9 cellular contexts compared by ENCODE assay signal in the genomic region with DNA sequence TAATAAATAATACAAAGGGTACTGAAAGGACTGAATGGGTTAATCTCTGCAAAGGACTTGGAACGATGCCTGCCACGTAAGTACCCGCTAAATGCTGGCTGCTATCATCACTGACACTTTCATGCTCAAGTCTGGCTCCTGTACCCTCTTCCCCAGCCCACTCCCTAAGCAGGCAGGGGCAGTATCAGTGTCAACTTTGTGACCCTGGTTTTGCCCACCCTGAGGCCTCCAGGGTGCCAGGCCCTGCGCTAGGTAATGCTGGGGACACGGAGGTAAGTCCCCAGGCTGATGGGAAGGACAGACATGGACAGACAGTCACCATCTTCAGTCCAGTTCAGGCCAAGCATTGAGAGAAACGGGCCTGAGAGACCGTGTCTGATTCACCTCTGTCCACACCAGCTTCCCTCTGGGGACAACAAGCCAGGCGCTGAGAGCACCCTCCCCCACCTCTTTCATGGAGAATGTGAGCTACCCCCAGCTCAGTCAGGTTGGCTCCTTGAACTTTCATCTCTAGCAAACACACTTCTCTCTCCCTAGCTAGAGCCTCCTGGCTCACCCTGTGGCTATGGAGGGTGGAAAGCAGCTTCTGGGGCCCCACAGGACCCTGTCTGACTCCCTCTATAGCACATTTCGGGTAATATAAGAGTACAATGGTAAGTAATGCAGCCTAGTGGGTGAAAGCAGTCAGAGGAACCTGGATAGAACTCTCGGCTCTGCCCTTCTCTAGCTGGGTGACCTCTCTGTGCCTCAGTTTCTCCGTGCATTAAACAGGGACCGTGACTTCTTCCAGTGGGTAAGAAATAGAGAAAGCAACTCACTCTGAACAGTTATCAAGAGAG. TPM values are rescaled to one million over a fixed set of nuclear protein-coding genes. Genes with fewer than 3 reads are reported as not detected.
DNase-seq lines count a peak whose midpoint lies in the region; ATAC-seq, FAIRE-seq and TF ChIP-seq lines count a peak whose summit lies in the region.
"Had no signal": no experiment of that assay in that cellular context is flagged by ENCODE, and none has a peak within 500 bp of the region (broad histone marks: within the 10 kb centered on the region; RNA-seq: fewer than 3 reads in every experiment).

No MANE protein-coding gene starts in this region.

- peaks cover 36% of the 10 kb centered on the region for H3K4me1 ChIP-seq in PC-9 (replicated peaks; ENCODE audit: insufficient read depth)
- peaks cover 61% of the 10 kb centered on the region for H3K4me1 ChIP-seq in HepG2 (ENCODE audit: insufficient read depth, low read length)
- no peaks in the 10 kb centered on the region for H3K4me1 ChIP-seq in MM.1S (ENCODE audit: low read length)

- H3K27me3 ChIP-seq in PC-9 (ENCODE audit: insufficient read depth, low read depth), result 0 out of 2 replicates have a peak, but pooled peaks cover 2% of the 10 kb centered on the region
- peaks cover 0 to 5% of the 10 kb centered on the region in 2 experiments; a peak in 2 of 5 replicates for H3K27me3 ChIP-seq in HepG2 (ENCODE audit: control insufficient read depth in 1 of 2, insufficient read depth in 2 of 2, low read length in 2 of 2)
- H3K27me3 ChIP-seq in MM.1S (replicated peaks; ENCODE audit: insufficient read depth, low read length), result no peaks in the 10 kb centered on the region

- 2% methylated on average over 9 of the region's 12 CpGs for WGBS in HepG2 (ENCODE audit: low lambda C conversion rate)

- H3K4me2 ChIP-seq in PC-9 (peak overlapping the region; percentile 84), HepG2 (ENCODE audit: low read depth, low read length) (peak overlapping the region; percentile 100), MM.1S (ENCODE audit: low read depth, low read length) (no peak overlapping the region)

- H2AFZ ChIP-seq in PC-9 (peak overlapping the region; percentile 88), HepG2 (ENCODE audit: low read length) (no peak overlapping the region), MM.1S (ENCODE audit: low read length) (no peak overlapping the region)

- in situ Hi-C loops in HepG2 (cut with HindIII; ENCODE audit: extremely low pct_ligation_motif_present, low pct_unique_long_range_greater_than_20kb), result no loop called here

- H3K9me3 ChIP-seq in PC-9 (ENCODE audit: insufficient read depth, low read depth) (no peaks in the 10 kb centered on the region), HepG2 (ENCODE audit: low read length) (no peaks in the 10 kb centered on the region), MM.1S (replicated peaks; ENCODE audit: insufficient read depth, low read length) (no peaks in the 10 kb centered on the region)

- peak; percentile 37 for ATAC-seq in HepG2

- DNase-seq in NCI-H82 (lab: John Stamatoyannopoulos, UW), result peak; percentile 24
- no peak for DNase-seq in NCI-H82 treated with DMSO at 0.1 percent for 48 hours (lab: John Stamatoyannopoulos, UW; ENCODE audit: unreplicated experiment)
- peak; percentile 25 to 41 for DNase-seq in PC-9
- DNase-seq in cerebellar cortex (ENCODE audit: low spot score), result peak; percentile 47
- DNase-seq in HepG2 (ENCODE audit: low spot score), result peak; percentile 95
- DNase-seq in substantia nigra (lab: John Stamatoyannopoulos, UW), result peak in 26 of 49 donors; percentile 10 to 65 (median 28)
- no peak for DNase-seq in SW 1271 (lab: John Stamatoyannopoulos, UW)
- no peak for DNase-seq in MM.1S

- H3K79me2 ChIP-seq in PC-9 (ENCODE audit: low read depth), result peaks cover 42% of the 10 kb centered on the region
- peaks cover 42% of the 10 kb centered on the region for H3K79me2 ChIP-seq in HepG2 (ENCODE audit: insufficient read depth, low read length)
- H3K79me2 ChIP-seq in MM.1S (ENCODE audit: low read length), result no peaks in the 10 kb centered on the region

- TSS peak; percentile 65 for BruUV-seq in PC-9 (replicated peaks; lab: Mats Ljungman, UMichigan)
- BruUV-seq in HepG2 (replicated peaks; lab: Mats Ljungman, UMichigan), result TSS peak; percentile 83

- CTCF ChIA-PET in PC-9 (lab: Charles Lee) (no interaction called here), HepG2 (lab: Yijun Ruan, JAX; ENCODE audit: low intra/inter-chr PET ratio, low total read pairs) (no interaction called here)

- TF ChIP-seq POLR2A in HepG2 (IDR thresholded peaks at IDR 0.05; ENCODE audit: insufficient read depth in 1 of 2, low read depth in 2 of 2, low read length in 2 of 2), result peak; percentile 90 to 93

- TF ChIP-seq CTCF in PC-9 (conservative IDR thresholded peaks at IDR 0.05), result no peak; the same call in 1 of the 2 replicates
- TF ChIP-seq CTCF in HepG2 (CRISPR knock-in tag; IDR thresholded peaks at IDR 0.05), result no peak
- TF ChIP-seq CTCF in MM.1S (IDR thresholded peaks at IDR 0.05; ENCODE audit: low read length), result no peak

- peak overlapping the region; percentile 92 for H3K4me3 ChIP-seq in PC-9
- H3K4me3 ChIP-seq in HepG2 (replicated peaks in 1 of 3; ENCODE audit: insufficient read depth in 1 of 3, low read depth in 2 of 3, low read length in 3 of 3), result peak overlapping the region; percentile 68 to 90 (median 80)
- no peak overlapping the region for H3K4me3 ChIP-seq in MM.1S (ENCODE audit: low read length)

- no peak; the same call in none of the 2 replicates for TF ChIP-seq RAD21 in HepG2 (CRISPR knock-in tag; IDR thresholded peaks at IDR 0.05)

- H3F3A ChIP-seq in PC-9 (ENCODE audit: insufficient read depth, low read depth), result peaks cover 31% of the 10 kb centered on the region
- no peaks in the 10 kb centered on the region for H3F3A ChIP-seq in MM.1S (ENCODE audit: insufficient read depth, low read length)

- intact Hi-C loops in PC-9 (cut with micrococcal nuclease; ENCODE audit: unreplicated experiment) (loop anchor here (1.0 to 10.0 kb wide), 3 partner anchors 29 to 337 kb away; no protein-coding TSS in a partner anchor), HepG2 (cut with micrococcal nuclease; ENCODE audit: unreplicated experiment) (no loop called here)

- H3K9me2 ChIP-seq in PC-9 (ENCODE audit: insufficient read depth) (no peaks in the 10 kb centered on the region), MM.1S (replicated peaks; ENCODE audit: insufficient read depth, low read length) (no peaks in the 10 kb centered on the region)

- peak; percentile 94 for FAIRE-seq in HepG2 (lab: Jason Lieb, UNC)

- H3K9ac ChIP-seq in HepG2 (ENCODE audit: insufficient read depth, low read depth, low read length) (peak overlapping the region; percentile 100), MM.1S (ENCODE audit: low read length) (no peak overlapping the region)

- no peaks in the 10 kb centered on the region for H3K36me3 ChIP-seq in PC-9 (ENCODE audit: low read depth)
- no peaks in the 10 kb centered on the region for H3K36me3 ChIP-seq in HepG2 (replicated peaks in 1 of 2; ENCODE audit: control insufficient read depth in 1 of 2, insufficient read depth in 2 of 2, low read length in 2 of 2)
- no peaks in the 10 kb centered on the region for H3K36me3 ChIP-seq in MM.1S (replicated peaks; ENCODE audit: insufficient read depth, low read length)

- H4K20me1 ChIP-seq in PC-9 (ENCODE audit: insufficient read depth), result peaks cover 7% of the 10 kb centered on the region; the same call in 1 of the 2 replicates
- H4K20me1 ChIP-seq in HepG2 (ENCODE audit: insufficient read depth, low read length), result no peaks in the 10 kb centered on the region
- H4K20me1 ChIP-seq in MM.1S (ENCODE audit: insufficient read depth, low read length), result no peaks in the 10 kb centered on the region

- TF ChIP-seq EP300 in HepG2 (IDR thresholded peaks at IDR 0.05; ENCODE audit: low read depth in 2 of 2, low read length in 2 of 2) (peak in 1 of 2 experiments; percentile 74; a peak in 2 of 4 replicates), HepG2 (CRISPR knock-in tag; IDR thresholded peaks at IDR 0.05; ENCODE audit: borderline replicate concordance) (peak; percentile 81)

- POLR2A ChIA-PET in PC-9 (lab: Charles Lee; ENCODE audit: unreplicated experiment) (interaction anchor here (1.2 kb wide), 1 partner anchor 26 kb away, joined by 8 read pairs; no protein-coding TSS in a partner anchor), HepG2 (lab: Yijun Ruan, JAX) (interaction anchor here (1.0 to 7.8 kb wide), 11 partner anchors 10 to 110 kb away, joined by 3 to 309 read pairs (median 7); a partner anchor contains a TSS)

- H3K27ac ChIP-seq in PC-9 (peak overlapping the region; percentile 17), HepG2 (ENCODE audit: extremely low read length, insufficient read depth, low read length) (peak overlapping the region; percentile 100), substantia nigra (ENCODE audit: low read depth, low read length, poor library complexity, severe bottlenecking) (peak overlapping the region; percentile 93), MM.1S (ENCODE audit: low read length) (no peak overlapping the region)

RNA-seq across cellular contexts. Expression of a gene that starts 0.8 kb away (rescaled TPM):
- total RNA-seq in PC-9 (2021) (204 and 252 TPM in 2 replicates), HepG2 (2016; rRNA removed; fragmentation: Illumina TruSeq; extraction: Trizol) (678 and 853 TPM in 2 replicates)
- total RNA-seq in HepG2 (2016; cell fraction: cytosol; rRNA removed; fragmentation: Illumina TruSeq; extraction: Trizol; ENCODE audit: low read depth), result 187 and 190 TPM in 2 replicates
- total RNA-seq in HepG2 (2016; cell fraction: insoluble cytoplasmic fraction; rRNA removed; fragmentation: Illumina TruSeq; extraction: Trizol), result 701 and 868 TPM in 2 replicates
- total RNA-seq in HepG2 (2016; cell fraction: membrane; rRNA removed; fragmentation: Illumina TruSeq; extraction: Trizol), result 206 and 231 TPM in 2 replicates
- total RNA-seq in HepG2 (2016; cell fraction: nucleus; rRNA removed; fragmentation: Illumina TruSeq; extraction: Trizol), result 228 and 251 TPM in 2 replicates
- polyA plus RNA-seq in HepG2 (2011; rRNA removed), result 1,171 and 1,314 TPM in 2 replicates
- polyA plus RNA-seq in HepG2 (2011; cell fraction: cytosol; rRNA removed), result 1,380 and 2,015 TPM in 2 replicates
- 550 and 597 TPM in 2 replicates for polyA plus RNA-seq in HepG2 (2011; cell fraction: nucleus; rRNA removed)
- 654 and 683 TPM in 2 replicates for polyA plus RNA-seq in HepG2 (2012)
- polyA plus RNA-seq in HepG2 (2016; cell fraction: cytosol; fragmentation: Illumina TruSeq; extraction: Trizol; ENCODE audit: low read depth), result 206 and 220 TPM in 2 replicates
- 802 and 838 TPM in 2 replicates for polyA plus RNA-seq in HepG2 (2016; cell fraction: insoluble cytoplasmic fraction; fragmentation: Illumina TruSeq; extraction: Trizol; ENCODE audit: low read depth)
- polyA plus RNA-seq in HepG2 (2016; cell fraction: membrane; fragmentation: Illumina TruSeq; extraction: Trizol; ENCODE audit: low read depth), result 172 and 183 TPM in 2 replicates
- polyA plus RNA-seq in HepG2 (2016; cell fraction: nucleus; fragmentation: Illumina TruSeq; extraction: Trizol; ENCODE audit: insufficient read depth, low read depth), result 373 and 382 TPM in 2 replicates
- 108 and 610 TPM in 2 replicates for polyA minus RNA-seq in HepG2 (2011; rRNA and poly(A)+ RNA removed; ENCODE audit: low replicate concordance)
- 250 and 276 TPM in 2 replicates for polyA minus RNA-seq in HepG2 (2011; cell fraction: cytosol; rRNA and poly(A)+ RNA removed)
- 141 and 147 TPM in 2 replicates for polyA minus RNA-seq in HepG2 (2011; cell fraction: nucleus; rRNA and poly(A)+ RNA removed)

RNA-seq across cellular contexts. Expression of a gene that starts 3.4 kb away (rescaled TPM):
- total RNA-seq in PC-9 (2021) (1.5 and 4.5 TPM in 2 replicates), HepG2 (2016; rRNA removed; fragmentation: Illumina TruSeq; extraction: Trizol) (1.1 and 1.8 TPM in 2 replicates)
- 2.7 and 4.1 TPM in 2 replicates for total RNA-seq in HepG2 (2016; cell fraction: cytosol; rRNA removed; fragmentation: Illumina TruSeq; extraction: Trizol; ENCODE audit: low read depth)
- total RNA-seq in HepG2 (2016; cell fraction: insoluble cytoplasmic fraction; rRNA removed; fragmentation: Illumina TruSeq; extraction: Trizol), result 2.4 TPM in 1 of 2 replicates, not detected in the other
- 2.3 TPM in 2 replicates for total RNA-seq in HepG2 (2016; cell fraction: membrane; rRNA removed; fragmentation: Illumina TruSeq; extraction: Trizol)
- total RNA-seq in HepG2 (2016; cell fraction: nucleus; rRNA removed; fragmentation: Illumina TruSeq; extraction: Trizol), result 2.7 and 6.2 TPM in 2 replicates
- 0.84 and 1.6 TPM in 2 replicates for polyA plus RNA-seq in HepG2 (2011; rRNA removed)
- not detected in 2 replicates for polyA plus RNA-seq in HepG2 (2011; cell fraction: cytosol; rRNA removed)
- 1.3 and 2.4 TPM in 2 replicates for polyA plus RNA-seq in HepG2 (2011; cell fraction: nucleus; rRNA removed)
- 3.7 and 5.0 TPM in 2 replicates for polyA plus RNA-seq in HepG2 (2012)
- 3.6 and 5.6 TPM in 2 replicates for polyA plus RNA-seq in HepG2 (2016; cell fraction: cytosol; fragmentation: Illumina TruSeq; extraction: Trizol; ENCODE audit: low read depth)
- polyA plus RNA-seq in HepG2 (2016; cell fraction: insoluble cytoplasmic fraction; fragmentation: Illumina TruSeq; extraction: Trizol; ENCODE audit: low read depth), result 1.3 and 2.6 TPM in 2 replicates
- polyA plus RNA-seq in HepG2 (2016; cell fraction: membrane; fragmentation: Illumina TruSeq; extraction: Trizol; ENCODE audit: low read depth), result 2.3 and 2.8 TPM in 2 replicates
- polyA plus RNA-seq in HepG2 (2016; cell fraction: nucleus; fragmentation: Illumina TruSeq; extraction: Trizol; ENCODE audit: insufficient read depth, low read depth), result 5.7 and 13.4 TPM in 2 replicates
- 1.4 TPM in 1 of 2 replicates, not detected in the other for polyA minus RNA-seq in HepG2 (2011; rRNA and poly(A)+ RNA removed; ENCODE audit: low replicate concordance)
- polyA minus RNA-seq in HepG2 (2011; cell fraction: cytosol; rRNA and poly(A)+ RNA removed), result not detected in 2 replicates
- 3.0 and 4.2 TPM in 2 replicates for polyA minus RNA-seq in HepG2 (2011; cell fraction: nucleus; rRNA and poly(A)+ RNA removed)
- total RNA-seq: dermis microvascular lymphatic vessel endothelial cell had no signal

RNA-seq across cellular contexts. Expression of a gene that starts 7.0 kb away (rescaled TPM):
- not detected in 2 replicates for total RNA-seq in PC-9 (2021)
- total RNA-seq in HepG2 (2016; rRNA removed; fragmentation: Illumina TruSeq; extraction: Trizol), result not detected in 2 replicates
- not detected in 2 replicates for total RNA-seq in HepG2 (2016; cell fraction: cytosol; rRNA removed; fragmentation: Illumina TruSeq; extraction: Trizol; ENCODE audit: low read depth)
- not detected in 2 replicates for total RNA-seq in HepG2 (2016; cell fraction: insoluble cytoplasmic fraction; rRNA removed; fragmentation: Illumina TruSeq; extraction: Trizol)
- not detected in 2 replicates for total RNA-seq in HepG2 (2016; cell fraction: membrane; rRNA removed; fragmentation: Illumina TruSeq; extraction: Trizol)
- not detected in 2 replicates for total RNA-seq in HepG2 (2016; cell fraction: nucleus; rRNA removed; fragmentation: Illumina TruSeq; extraction: Trizol)
- 0.21 and 0.40 TPM in 2 replicates for polyA plus RNA-seq in HepG2 (2011; rRNA removed)
- polyA plus RNA-seq in HepG2 (2011; cell fraction: cytosol; rRNA removed), result 0.16 TPM in 1 of 2 replicates, not detected in the other
- polyA plus RNA-seq in HepG2 (2011; cell fraction: nucleus; rRNA removed), result not detected in 2 replicates
- 0.25 and 0.42 TPM in 2 replicates for polyA plus RNA-seq in HepG2 (2012)
- not detected in 2 replicates for polyA plus RNA-seq in HepG2 (2016; cell fraction: cytosol; fragmentation: Illumina TruSeq; extraction: Trizol; ENCODE audit: low read depth)
- polyA plus RNA-seq in HepG2 (2016; cell fraction: insoluble cytoplasmic fraction; fragmentation: Illumina TruSeq; extraction: Trizol; ENCODE audit: low read depth), result not detected in 2 replicates
- not detected in 2 replicates for polyA plus RNA-seq in HepG2 (2016; cell fraction: membrane; fragmentation: Illumina TruSeq; extraction: Trizol; ENCODE audit: low read depth)
- polyA plus RNA-seq in HepG2 (2016; cell fraction: nucleus; fragmentation: Illumina TruSeq; extraction: Trizol; ENCODE audit: insufficient read depth, low read depth), result not detected in 2 replicates
- polyA minus RNA-seq in HepG2 (2011; rRNA and poly(A)+ RNA removed; ENCODE audit: low replicate concordance), result not detected in 2 replicates
- polyA minus RNA-seq in HepG2 (2011; cell fraction: cytosol; rRNA and poly(A)+ RNA removed), result not detected in 2 replicates
- polyA minus RNA-seq in HepG2 (2011; cell fraction: nucleus; rRNA and poly(A)+ RNA removed), result not detected in 2 replicates
- total RNA-seq: dermis microvascular lymphatic vessel endothelial cell had no signal

RNA-seq across cellular contexts. Expression of a gene that starts 22.3 kb away (rescaled TPM):
- total RNA-seq in PC-9 (2021), result not detected in 2 replicates
- not detected in 2 replicates for total RNA-seq in HepG2 (2016; rRNA removed; fragmentation: Illumina TruSeq; extraction: Trizol)
- not detected in 2 replicates for total RNA-seq in HepG2 (2016; cell fraction: cytosol; rRNA removed; fragmentation: Illumina TruSeq; extraction: Trizol; ENCODE audit: low read depth)
- total RNA-seq in HepG2 (2016; cell fraction: insoluble cytoplasmic fraction; rRNA removed; fragmentation: Illumina TruSeq; extraction: Trizol), result not detected in 2 replicates
- total RNA-seq in HepG2 (2016; cell fraction: membrane; rRNA removed; fragmentation: Illumina TruSeq; extraction: Trizol), result 0.19 TPM in 1 of 2 replicates, not detected in the other
- total RNA-seq in HepG2 (2016; cell fraction: nucleus; rRNA removed; fragmentation: Illumina TruSeq; extraction: Trizol), result not detected in 2 replicates
- polyA plus RNA-seq in HepG2 (2011; rRNA removed), result 1.3 and 1.8 TPM in 2 replicates
- polyA plus RNA-seq in HepG2 (2011; cell fraction: cytosol; rRNA removed), result 2.1 and 2.3 TPM in 2 replicates
- 0.72 and 1.6 TPM in 2 replicates for polyA plus RNA-seq in HepG2 (2011; cell fraction: nucleus; rRNA removed)
- 0.57 and 1.0 TPM in 2 replicates for polyA plus RNA-seq in HepG2 (2012)
- polyA plus RNA-seq in HepG2 (2016; cell fraction: cytosol; fragmentation: Illumina TruSeq; extraction: Trizol; ENCODE audit: low read depth), result not detected in 2 replicates
- polyA plus RNA-seq in HepG2 (2016; cell fraction: insoluble cytoplasmic fraction; fragmentation: Illumina TruSeq; extraction: Trizol; ENCODE audit: low read depth), result not detected in 2 replicates
- polyA plus RNA-seq in HepG2 (2016; cell fraction: membrane; fragmentation: Illumina TruSeq; extraction: Trizol; ENCODE audit: low read depth), result not detected in 2 replicates
- polyA plus RNA-seq in HepG2 (2016; cell fraction: nucleus; fragmentation: Illumina TruSeq; extraction: Trizol; ENCODE audit: insufficient read depth, low read depth), result not detected in 2 replicates
- 1.3 TPM in 1 of 2 replicates, not detected in the other for polyA minus RNA-seq in HepG2 (2011; rRNA and poly(A)+ RNA removed; ENCODE audit: low replicate concordance)
- polyA minus RNA-seq in HepG2 (2011; cell fraction: cytosol; rRNA and poly(A)+ RNA removed), result 0.69 TPM in 1 of 2 replicates, not detected in the other
- polyA minus RNA-seq in HepG2 (2011; cell fraction: nucleus; rRNA and poly(A)+ RNA removed), result not detected in 2 replicates
- total RNA-seq: dermis microvascular lymphatic vessel endothelial cell had no signal

RNA-seq across cellular contexts. Expression of a gene that starts 23.5 kb away (rescaled TPM):
- 2.3 and 2.8 TPM in 2 replicates for total RNA-seq in PC-9 (2021)
- total RNA-seq in HepG2 (2016; rRNA removed; fragmentation: Illumina TruSeq; extraction: Trizol), result 1.8 and 2.7 TPM in 2 replicates
- 0.62 and 1.0 TPM in 2 replicates for total RNA-seq in HepG2 (2016; cell fraction: cytosol; rRNA removed; fragmentation: Illumina TruSeq; extraction: Trizol; ENCODE audit: low read depth)
- 1.4 and 2.7 TPM in 2 replicates for total RNA-seq in HepG2 (2016; cell fraction: insoluble cytoplasmic fraction; rRNA removed; fragmentation: Illumina TruSeq; extraction: Trizol)
- 1.7 and 1.8 TPM in 2 replicates for total RNA-seq in HepG2 (2016; cell fraction: membrane; rRNA removed; fragmentation: Illumina TruSeq; extraction: Trizol)
- 3.5 and 4.0 TPM in 2 replicates for total RNA-seq in HepG2 (2016; cell fraction: nucleus; rRNA removed; fragmentation: Illumina TruSeq; extraction: Trizol)
- polyA plus RNA-seq in HepG2 (2011; rRNA removed), result 8.0 and 8.5 TPM in 2 replicates
- polyA plus RNA-seq in HepG2 (2011; cell fraction: cytosol; rRNA removed), result 3.0 and 3.1 TPM in 2 replicates
- 31.6 and 35.6 TPM in 2 replicates for polyA plus RNA-seq in HepG2 (2011; cell fraction: nucleus; rRNA removed)
- polyA plus RNA-seq in HepG2 (2012), result 6.0 and 7.0 TPM in 2 replicates
- polyA plus RNA-seq in HepG2 (2016; cell fraction: cytosol; fragmentation: Illumina TruSeq; extraction: Trizol; ENCODE audit: low read depth), result 1.5 and 1.7 TPM in 2 replicates
- 3.4 and 4.1 TPM in 2 replicates for polyA plus RNA-seq in HepG2 (2016; cell fraction: insoluble cytoplasmic fraction; fragmentation: Illumina TruSeq; extraction: Trizol; ENCODE audit: low read depth)
- polyA plus RNA-seq in HepG2 (2016; cell fraction: membrane; fragmentation: Illumina TruSeq; extraction: Trizol; ENCODE audit: low read depth), result 3.5 and 3.7 TPM in 2 replicates
- polyA plus RNA-seq in HepG2 (2016; cell fraction: nucleus; fragmentation: Illumina TruSeq; extraction: Trizol; ENCODE audit: insufficient read depth, low read depth), result 13.3 and 13.8 TPM in 2 replicates
- polyA minus RNA-seq in HepG2 (2011; rRNA and poly(A)+ RNA removed; ENCODE audit: low replicate concordance), result 0.75 and 3.1 TPM in 2 replicates
- 1.5 and 1.7 TPM in 2 replicates for polyA minus RNA-seq in HepG2 (2011; cell fraction: cytosol; rRNA and poly(A)+ RNA removed)
- polyA minus RNA-seq in HepG2 (2011; cell fraction: nucleus; rRNA and poly(A)+ RNA removed), result 7.2 and 9.5 TPM in 2 replicates

Comparison
In these comparisons a context has a peak if more than half of its experiments do, and no peak if none do; other contexts are left out.
1. DNase-seq: peak in NCI-H82 (single experiment), PC-9 (2 of 2), cerebellar cortex (single experiment), HepG2 (single experiment) and substantia nigra (26 of 49); none in NCI-H82 treated with DMSO at 0.1 percent for 48 hours (single experiment), SW 1271 (0 of 2) and MM.1S (single experiment).